ENCODE assay signal across 21 cellular contexts in the genomic region with DNA sequence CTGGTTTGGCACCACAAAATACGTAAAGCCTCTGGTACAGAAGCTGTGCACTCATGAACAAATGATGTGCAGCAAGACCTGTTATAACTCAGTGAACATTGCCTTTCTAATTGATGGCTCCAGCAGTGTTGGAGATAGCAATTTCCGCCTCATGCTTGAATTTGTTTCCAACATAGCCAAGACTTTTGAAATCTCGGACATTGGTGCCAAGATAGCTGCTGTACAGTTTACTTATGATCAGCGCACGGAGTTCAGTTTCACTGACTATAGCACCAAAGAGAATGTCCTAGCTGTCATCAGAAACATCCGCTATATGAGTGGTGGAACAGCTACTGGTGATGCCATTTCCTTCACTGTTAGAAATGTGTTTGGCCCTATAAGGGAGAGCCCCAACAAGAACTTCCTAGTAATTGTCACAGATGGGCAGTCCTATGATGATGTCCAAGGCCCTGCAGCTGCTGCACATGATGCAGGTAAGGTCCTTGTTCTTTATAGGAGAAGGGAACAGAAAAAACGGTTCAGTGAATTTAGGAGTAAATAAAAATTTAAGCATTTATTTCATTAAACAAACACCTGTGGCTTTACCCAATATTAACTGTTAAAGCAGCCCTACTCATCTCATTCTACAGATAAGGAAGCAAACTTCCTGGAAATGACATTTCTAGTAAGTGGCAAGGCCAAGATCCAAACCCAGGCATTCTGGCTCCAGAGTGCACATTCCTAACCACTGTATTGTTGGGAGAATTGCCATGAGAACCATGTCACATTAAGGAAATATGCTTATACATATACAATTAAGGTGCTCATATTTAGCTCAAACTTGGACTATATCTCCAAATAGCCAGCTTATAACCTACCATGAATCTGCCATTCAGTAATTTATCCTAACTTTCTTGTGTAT.
"Had no signal": no experiment of that assay in that cellular context is flagged by ENCODE, and none has a peak within 500 bp of the region (broad histone marks: within the 10 kb centered on the region; RNA-seq: fewer than 3 reads in every experiment).

No MANE protein-coding gene starts in this region.

- H3K9me3 Mint-ChIP-seq: activated B cell treated with CpG ODN at 0.5 μM for 24 hours; activated naive CD8-positive, alpha-beta T cell treated with anti-CD3 and anti-CD28 coated beads for 36 hours; natural killer cell treated with Interleukin-12 subunit alpha and Interleukin-12 subunit beta and Interleukin-15 and Interleukin-18, amount 100 ng/mL, for 72 hours; stimulated activated naive CD8-positive, alpha-beta T cell treated with anti-CD3 and anti-CD28 coated beads, Interleukin-15, amount 100 ng/mL, for 72 hours had no signal

- H3K36me3 ChIP-seq: cardiac muscle cell, gastrocnemius medialis, spleen, tibial nerve had no signal

- H3K27ac ChIP-seq: body of pancreas, cardiac muscle cell, epithelial cell of prostate, gastrocnemius medialis, spleen, tibial nerve had no signal

- ATAC-seq: activated CD4-positive, alpha-beta T cell treated with anti-CD3 and anti-CD28 coated beads for 36 hours; body of pancreas; gastrocnemius medialis; natural killer cell treated with Interleukin-12 subunit alpha and Interleukin-12 subunit beta and Interleukin-15 and Interleukin-18, amount 100 ng/mL, for 72 hours; stimulated activated naive CD8-positive, alpha-beta T cell treated with anti-CD3 and anti-CD28 coated beads, Interleukin-15, amount 100 ng/mL, for 72 hours had no signal

- H3K36me3 Mint-ChIP-seq: activated naive CD8-positive, alpha-beta T cell treated with anti-CD3 and anti-CD28 coated beads for 36 hours; natural killer cell treated with Interleukin-12 subunit alpha and Interleukin-12 subunit beta and Interleukin-15 and Interleukin-18, amount 100 ng/mL, for 72 hours had no signal

- H3K9me3 ChIP-seq: body of pancreas, gastrocnemius medialis, spleen, tibial nerve had no signal

- H3K27me3 Mint-ChIP-seq: activated B cell treated with CpG ODN at 0.5 μM for 24 hours; activated CD4-positive, alpha-beta T cell treated with anti-CD3 and anti-CD28 coated beads for 36 hours; activated naive CD8-positive, alpha-beta T cell treated with anti-CD3 and anti-CD28 coated beads for 36 hours; natural killer cell treated with Interleukin-12 subunit alpha and Interleukin-12 subunit beta and Interleukin-15 and Interleukin-18, amount 100 ng/mL, for 72 hours; progenitor cell of endocrine pancreas; stimulated activated naive CD8-positive, alpha-beta T cell treated with anti-CD3 and anti-CD28 coated beads, Interleukin-15, amount 100 ng/mL, for 72 hours had no signal

- H3K4me3 Mint-ChIP-seq: activated B cell treated with CpG ODN at 0.5 μM for 24 hours; activated CD4-positive, alpha-beta T cell treated with anti-CD3 and anti-CD28 coated beads for 36 hours; activated naive CD8-positive, alpha-beta T cell treated with anti-CD3 and anti-CD28 coated beads for 36 hours; natural killer cell treated with Interleukin-12 subunit alpha and Interleukin-12 subunit beta and Interleukin-15 and Interleukin-18, amount 100 ng/mL, for 72 hours; stimulated activated naive CD8-positive, alpha-beta T cell treated with anti-CD3 and anti-CD28 coated beads, Interleukin-15, amount 100 ng/mL, for 72 hours had no signal

- H3K4me3 ChIP-seq: body of pancreas, cardiac muscle cell, gastrocnemius medialis, spleen, tibial nerve had no signal

- H3K27ac Mint-ChIP-seq: activated B cell treated with CpG ODN at 0.5 μM for 24 hours; activated CD4-positive, alpha-beta T cell treated with anti-CD3 and anti-CD28 coated beads for 36 hours; activated naive CD8-positive, alpha-beta T cell treated with anti-CD3 and anti-CD28 coated beads for 36 hours; natural killer cell treated with Interleukin-12 subunit alpha and Interleukin-12 subunit beta and Interleukin-15 and Interleukin-18, amount 100 ng/mL, for 72 hours; progenitor cell of endocrine pancreas; stimulated activated naive CD8-positive, alpha-beta T cell treated with anti-CD3 and anti-CD28 coated beads, Interleukin-15, amount 100 ng/mL, for 72 hours had no signal

- H3K4me1 ChIP-seq: body of pancreas, gastrocnemius medialis, spleen had no signal

- H3K4me1 Mint-ChIP-seq: activated B cell treated with CpG ODN at 0.5 μM for 24 hours had no signal

- H3K27me3 ChIP-seq: body of pancreas, cardiac muscle cell, spleen, tibial nerve had no signal

- DNase-seq: activated B cell treated with CpG ODN at 0.5 μM for 24 hours; activated CD4-positive, alpha-beta T cell treated with anti-CD3 and anti-CD28 coated beads for 36 hours; activated CD4-positive, alpha-beta T cell treated with anti-CD3 and anti-CD28 coated beads, Interleukin-2, amount 50 U/mL, for 48 hours; activated CD8-positive, alpha-beta memory T cell treated with anti-CD3 and anti-CD28 coated beads, Interleukin-2, amount 50 U/mL, for 48 hours; activated naive CD4-positive, alpha-beta T cell treated with Interleukin-2 at 50 U/mL for 16 hours; activated naive CD8-positive, alpha-beta T cell treated with anti-CD3 and anti-CD28 coated beads for 36 hours; activated T-cell treated with anti-CD3 and anti-CD28 coated beads, Interleukin-2, amount 50 U/mL, for 48 hours; body of pancreas; gastrocnemius medialis; head of caudate nucleus; hypothalamus; retina; spleen; stimulated activated naive CD8-positive, alpha-beta T cell treated with anti-CD3 and anti-CD28 coated beads, Interleukin-15, amount 100 ng/mL, for 72 hours; T-helper 1 cell; T-helper 9 cell had no signal
